ENCODE assay signal across 8 cellular contexts in genomic region chr7:65980478-65981250, GRCh38. TPM values are rescaled to one million over a fixed set of nuclear protein-coding genes. Genes with fewer than 3 reads are reported as not detected.
DNase-seq lines count a peak whose midpoint lies in the region; ATAC-seq and TF ChIP-seq lines count a peak whose summit lies in the region.

No MANE protein-coding gene starts in this region.

- no peaks in the 10 kb centered on the region for H3K27me3 ChIP-seq in Loucy (ENCODE audit: insufficient read depth, low read length, poor library complexity, severe bottlenecking)
- no peaks in the 10 kb centered on the region for H3K27me3 ChIP-seq in neutrophil
- H3K27me3 ChIP-seq in aorta (ENCODE audit: control insufficient read depth in 1 of 2, insufficient read depth in 2 of 2, low read length in 1 of 2) = no peaks in the 10 kb centered on the region

- H3K27me3 Mint-ChIP-seq in activated CD8-positive, alpha-beta T cell treated with anti-CD3 and anti-CD28 coated beads for 36 hours = no peaks in the 10 kb centered on the region

- peak overlapping the region; percentile 89 for H3K27ac Mint-ChIP-seq in activated CD8-positive, alpha-beta T cell treated with anti-CD3 and anti-CD28 coated beads for 36 hours

- intact Hi-C loops in activated CD8-positive, alpha-beta T cell treated with anti-CD3 and anti-CD28 coated beads for 36 hours (cut with micrococcal nuclease) = no loop called here
- intact Hi-C loops in aorta (cut with DNase I) = no loop called here

- peaks cover 20% of the 10 kb centered on the region for H3K36me3 Mint-ChIP-seq in activated CD8-positive, alpha-beta T cell treated with anti-CD3 and anti-CD28 coated beads for 36 hours (ENCODE audit: low read depth)

- DNase-seq in GM10266 (ENCODE audit: extremely low spot score) (peak; percentile 89), fibroblast of peridontal ligament (ENCODE audit: extremely low read depth) (peak; percentile 5), aorta (peak; percentile 78 to 87), NCI-H2227 (lab: John Stamatoyannopoulos, UW; ENCODE audit: unreplicated experiment) (no peak)
- DNase-seq in activated CD8-positive, alpha-beta T cell treated with anti-CD3 and anti-CD28 coated beads for 36 hours = peak; percentile 84

- TF ChIP-seq CTCF in GM10266 (IDR thresholded peaks at IDR 0.05; ENCODE audit: control insufficient read depth, insufficient read depth, low read depth, missing control alignments) = no peak
- no peak for TF ChIP-seq CTCF in Loucy (conservative IDR thresholded peaks at IDR 0.05; ENCODE audit: low read length)
- no peak for TF ChIP-seq CTCF in activated CD8-positive, alpha-beta T cell treated with anti-CD3 and anti-CD28 coated beads for 36 hours (IDR thresholded peaks at IDR 0.05)
- no peak for TF ChIP-seq CTCF in neutrophil (IDR thresholded peaks at IDR 0.05)

- H3K27ac ChIP-seq in neutrophil (peak overlapping the region; percentile 86), aorta (ENCODE audit: low read depth in 1 of 2, low read length in 2 of 2) (no peak overlapping the region)

- peak overlapping the region; percentile 83 for H3K4me3 Mint-ChIP-seq in activated CD8-positive, alpha-beta T cell treated with anti-CD3 and anti-CD28 coated beads for 36 hours

- H4K20me1 ChIP-seq in Loucy (ENCODE audit: insufficient read depth, low read length, poor library complexity, severe bottlenecking) = peaks cover 33% of the 10 kb centered on the region

- peak overlapping the region; percentile 86 for H3K9ac ChIP-seq in Loucy (ENCODE audit: low read depth, low read length, poor library complexity, severe bottlenecking)

- H2AFZ ChIP-seq in Loucy (ENCODE audit: low read length) = no peak overlapping the region

- H3K9me3 Mint-ChIP-seq in activated CD8-positive, alpha-beta T cell treated with anti-CD3 and anti-CD28 coated beads for 36 hours = no peaks in the 10 kb centered on the region

- H3K4me2 ChIP-seq in Loucy (ENCODE audit: low read depth, low read length, poor library complexity, severe bottlenecking) = peak overlapping the region; percentile 82

- H3K4me1 Mint-ChIP-seq in activated CD8-positive, alpha-beta T cell treated with anti-CD3 and anti-CD28 coated beads for 36 hours (ENCODE audit: low read depth) = peaks cover 10% of the 10 kb centered on the region

- H3K4me1 ChIP-seq in Loucy (ENCODE audit: insufficient read depth, low read length, poor library complexity, severe bottlenecking) = no peaks in the 10 kb centered on the region
- peaks cover 22 to 26% of the 10 kb centered on the region in 2 experiments for H3K4me1 ChIP-seq in neutrophil (ENCODE audit: control insufficient read depth in 1 of 2, insufficient read depth in 1 of 2, low read depth in 1 of 2, low read length in 1 of 2)
- no peaks in the 10 kb centered on the region for H3K4me1 ChIP-seq in aorta (ENCODE audit: control insufficient read depth in 1 of 2, insufficient read depth in 2 of 2, low read length in 2 of 2)

- ATAC-seq in GM21825 (IDR thresholded peaks at IDR 0.05; ENCODE audit: unreplicated experiment) = peak; percentile 75
- ATAC-seq in activated CD8-positive, alpha-beta T cell treated with anti-CD3 and anti-CD28 coated beads for 36 hours = peak; percentile 76
- ATAC-seq in aorta (ENCODE audit: low FRiP score) = peak; percentile 42

- WGBS in aorta, 2 donors = 44 to 45% methylated on average over 11 of the region's 11 CpGs

- no peaks in the 10 kb centered on the region for H3F3A ChIP-seq in Loucy (ENCODE audit: low read depth)

- H3K36me3 ChIP-seq in Loucy (ENCODE audit: insufficient read depth, low read length) = peaks cover 15% of the 10 kb centered on the region; the same call in 1 of the 2 replicates
- peaks cover 23% of the 10 kb centered on the region for H3K36me3 ChIP-seq in neutrophil
- H3K36me3 ChIP-seq in aorta (ENCODE audit: control insufficient read depth in 1 of 2, insufficient read depth in 2 of 2, low read length in 1 of 2) = peaks cover 0 to 1% of the 10 kb centered on the region in 2 donors

- H3K4me3 ChIP-seq in Loucy (ENCODE audit: low read length, poor library complexity, severe bottlenecking) (peak overlapping the region; percentile 78), neutrophil (ENCODE audit: low read depth in 1 of 2, low read length in 1 of 2) (peak overlapping the region; percentile 85 to 99), aorta (ENCODE audit: low read length in 2 of 2) (no peak overlapping the region)

- POLR2A ChIA-PET in activated CD8-positive, alpha-beta T cell treated with anti-CD3 and anti-CD28 coated beads for 36 hours (lab: Charles Lee) = interaction anchor here (0.5 to 1.5 kb wide), 4 partner anchors 17 to 229 kb away, joined by 3 to 7 read pairs (median 4); partner anchors contain the start of gene CRCP

- CTCF ChIA-PET in activated CD8-positive, alpha-beta T cell treated with anti-CD3 and anti-CD28 coated beads for 36 hours (lab: Charles Lee) = interaction anchor here (0.6 to 1.6 kb wide), 2 partner anchors 29 to 226 kb away, joined by 3 to 5 read pairs; no protein-coding TSS in a partner anchor

- H3K9me3 ChIP-seq in Loucy (ENCODE audit: insufficient read depth, low read depth, low read length) (no peaks in the 10 kb centered on the region), neutrophil (no peaks in the 10 kb centered on the region), aorta (ENCODE audit: control insufficient read depth, low read length) (no peaks in the 10 kb centered on the region)

- peaks cover 36% of the 10 kb centered on the region for H3K79me2 ChIP-seq in Loucy (ENCODE audit: insufficient read depth, low read length)

- no peaks in the 10 kb centered on the region for H3K9me2 ChIP-seq in Loucy (replicated peaks; ENCODE audit: low read depth, low read length)

RNA-seq across cellular contexts. Expression of gene GUSB, which starts 1.3 kb away (rescaled TPM):
- 10 to 100 TPM; 42.0 to 48.6 TPM for total RNA-seq in activated CD8-positive, alpha-beta T cell treated with anti-CD3 and anti-CD28 coated beads for 36 hours
- total RNA-seq in aorta = 10 to 100 TPM; 30.3 to 47.3 TPM
- 10 to 100 TPM; 42.4 to 55.5 TPM for polyA plus RNA-seq in aorta

Comparison
In these comparisons a context has a peak if more than half of its experiments do, and no peak if none do; other contexts are left out.
1. H3K4me3 ChIP-seq: peak in Loucy (single experiment) and neutrophil (2 of 2); none in aorta (0 of 2).
2. Peak in every context shown above with its lines, with median percentiles within 50 percentile points of each other: ATAC-seq.